In the genomic region with DNA sequence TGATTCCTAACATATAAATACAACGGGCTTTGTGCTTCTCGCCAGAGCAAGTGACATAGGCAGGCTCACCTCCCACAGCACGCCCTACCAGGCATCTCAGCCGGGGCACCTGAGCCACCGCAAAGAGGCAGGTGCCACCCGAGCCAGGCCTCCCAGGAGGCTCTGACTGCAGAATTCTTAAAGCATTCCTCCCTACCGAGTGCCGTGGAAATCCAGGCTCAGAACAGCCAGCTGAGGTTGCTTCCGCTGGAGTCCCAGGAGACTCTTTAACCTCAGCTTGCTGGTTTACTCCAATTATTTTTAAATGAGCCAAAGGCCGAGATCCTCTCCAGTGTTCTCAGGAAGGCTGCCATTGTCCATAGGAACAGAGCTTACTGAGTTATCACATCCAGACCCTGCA, we compare ENCODE assay signal across 21 cellular contexts.
DNase-seq lines count a peak whose midpoint lies in the region; ATAC-seq and TF ChIP-seq lines count a peak whose summit lies in the region.
"Had no signal": no experiment of that assay in that cellular context is flagged by ENCODE, and none has a peak within 500 bp of the region (broad histone marks: within the 10 kb centered on the region; RNA-seq: fewer than 3 reads in every experiment).

No MANE protein-coding gene starts in this region.

- no peaks in the 10 kb centered on the region for H3K36me3 Mint-ChIP-seq in central memory CD8-positive, alpha-beta T cell (ENCODE audit: insufficient read depth)
- H3K36me3 Mint-ChIP-seq: type B pancreatic cell had no signal

- no peaks in the 10 kb centered on the region for H3K27me3 Mint-ChIP-seq in central memory CD8-positive, alpha-beta T cell

- peak in 6 of 8 donors; percentile 28 to 83 (median 40) for ATAC-seq in heart right ventricle
- ATAC-seq in left cardiac atrium, result no peak
- ATAC-seq in central memory CD8-positive, alpha-beta T cell (replicated peaks; ENCODE audit: extremely low read depth, poor library complexity, severe bottlenecking), result no peak
- no peak for ATAC-seq in GM18498 (IDR thresholded peaks at IDR 0.05; ENCODE audit: unreplicated experiment)
- ATAC-seq: esophagus mucosa; GM23338; lower lobe of right lung; psoas muscle; stimulated activated naive CD8-positive, alpha-beta T cell treated with anti-CD3 and anti-CD28 coated beads, Interleukin-15, Interleukin-2, amounts not matched to agents 100 U/mL and 50 U/mL, for 24 hours had no signal

- no peaks in the 10 kb centered on the region for H3K9me3 ChIP-seq in heart right ventricle
- H3K9me3 ChIP-seq: lower lobe of right lung, psoas muscle had no signal

- peak overlapping the region; percentile 41 for H3K27ac Mint-ChIP-seq in central memory CD8-positive, alpha-beta T cell (ENCODE audit: low read depth)
- H3K27ac Mint-ChIP-seq: GM23338, nephron, type B pancreatic cell had no signal

- no peak for TF ChIP-seq CTCF in heart right ventricle (IDR thresholded peaks at IDR 0.05)

- 40 to 59% methylated on average over 10 of the region's 10 CpGs for WGBS in heart right ventricle, 2 donors

- peaks cover 0 to 6% (median 0%) of the 10 kb centered on the region in 7 donors for H3K27me3 ChIP-seq in heart right ventricle

- peaks cover 76% of the 10 kb centered on the region for H3K4me1 Mint-ChIP-seq in central memory CD8-positive, alpha-beta T cell
- H3K4me1 Mint-ChIP-seq: nephron had no signal

- no peak overlapping the region for H3K4me3 Mint-ChIP-seq in central memory CD8-positive, alpha-beta T cell
- H3K4me3 Mint-ChIP-seq: GM23338, nephron, type B pancreatic cell had no signal

- no peak overlapping the region for H3K4me3 ChIP-seq in heart right ventricle
- H3K4me3 ChIP-seq: GM23338, lower lobe of right lung, PC-9, psoas muscle had no signal

- intact Hi-C loops in heart right ventricle (cut with DNase I) (no loop called here), left cardiac atrium (cut with DNase I) (no loop called here)

- peaks cover 0 to 17% (median 0%) of the 10 kb centered on the region in 9 donors for H3K4me1 ChIP-seq in heart right ventricle
- H3K4me1 ChIP-seq: lower lobe of right lung, psoas muscle had no signal

- no peaks in the 10 kb centered on the region for H3K36me3 ChIP-seq in heart right ventricle
- H3K36me3 ChIP-seq: lower lobe of right lung had no signal

- no peaks in the 10 kb centered on the region for H3K9me3 Mint-ChIP-seq in central memory CD8-positive, alpha-beta T cell
- H3K9me3 Mint-ChIP-seq: immature natural killer cell, type B pancreatic cell had no signal

- no peak overlapping the region for H3K27ac ChIP-seq in heart right ventricle
- H3K27ac ChIP-seq: 22Rv1, lower lobe of right lung, PC-9, psoas muscle had no signal

- peak; percentile 48 for DNase-seq in DMS 273 (lab: John Stamatoyannopoulos, UW; ENCODE audit: unreplicated experiment)
- no peak for DNase-seq in DMS 273 treated with DMSO at 0.1 percent for 48 hours (lab: John Stamatoyannopoulos, UW)
- DNase-seq in heart right ventricle, result peak in 1 of 2 donors; percentile 41
- DNase-seq in left cardiac atrium, result no peak
- DNase-seq in central memory CD8-positive, alpha-beta T cell (ENCODE audit: low spot score in 2 of 2), result no peak
- DNase-seq in mucosa of gallbladder (ENCODE audit: low spot score), result no peak
- DNase-seq in SKM-1 (lab: John Stamatoyannopoulos, UW; ENCODE audit: unreplicated experiment), result no peak
- DNase-seq: activated gamma-delta T cell; immature natural killer cell; Kasumi-1; lower lobe of right lung; PC-9; psoas muscle; stimulated activated CD4-positive, alpha-beta T cell treated with anti-CD3 and anti-CD28 coated beads, Interleukin-12 subunit alpha, Interleukin-12 subunit beta, amount 100 ng/mL, for 4 hours; stimulated activated naive CD8-positive, alpha-beta T cell treated with anti-CD3 and anti-CD28 coated beads, Interleukin-15, Interleukin-2, amounts not matched to agents 100 U/mL and 50 U/mL, for 24 hours had no signal

Comparison
In these comparisons a context has a peak if more than half of its experiments do, and no peak if none do; other contexts are left out.
1. ATAC-seq: peak in heart right ventricle (6 of 8); none in left cardiac atrium (0 of 2), central memory CD8-positive, alpha-beta T cell (single experiment) and GM18498 (single experiment).